Comparison of ENCODE assay signal across 8 cellular contexts in the genomic region with DNA sequence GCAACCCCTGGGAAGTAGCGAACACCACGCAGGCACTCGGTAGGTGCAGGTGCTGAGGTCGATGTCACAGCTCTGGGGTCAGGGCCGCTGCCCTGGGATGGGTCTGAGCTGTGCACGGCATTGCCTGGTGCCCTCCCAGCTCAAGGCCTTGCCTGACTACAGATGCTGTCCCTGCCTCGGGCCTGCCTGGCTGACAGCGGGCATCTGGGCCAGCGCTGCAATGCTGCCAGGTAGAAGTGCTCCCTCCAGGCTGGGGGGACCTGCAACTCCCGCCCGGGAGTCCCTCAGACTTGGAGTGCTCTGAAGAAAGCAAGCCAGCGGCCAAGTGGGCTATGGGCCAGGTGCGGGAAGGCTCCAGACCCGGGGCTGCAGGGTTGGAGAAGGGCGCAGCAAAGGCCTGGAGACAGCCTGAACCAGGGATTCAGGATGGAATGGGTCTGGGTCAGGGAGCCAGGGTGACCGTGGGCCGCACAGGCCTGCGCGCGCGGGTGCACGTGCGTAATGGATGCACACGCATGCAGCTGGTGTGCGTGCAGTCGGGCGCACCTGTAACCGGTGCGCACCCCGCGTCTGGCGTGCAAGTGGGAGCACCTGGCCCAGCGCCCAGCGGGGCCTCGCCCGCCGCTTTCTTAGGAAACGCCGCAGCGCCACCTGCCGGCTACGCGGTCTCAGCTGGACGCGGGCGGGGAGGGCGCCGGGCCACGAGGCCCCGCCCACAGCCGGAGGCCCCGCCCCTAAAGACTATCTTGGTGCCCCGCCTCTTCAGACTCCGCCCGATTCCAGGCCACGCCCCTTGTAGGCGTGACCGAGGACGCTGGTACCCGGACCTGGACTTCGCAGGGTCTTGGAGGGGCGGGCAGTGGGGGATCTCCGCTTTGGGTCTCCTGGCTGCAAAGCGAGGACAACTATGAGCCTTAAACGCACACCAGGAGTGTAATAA. TPM values are rescaled to one million over a fixed set of nuclear protein-coding genes. Genes with fewer than 3 reads are reported as not detected.
A peak's percentile ranks its signal among the peaks of the same experiment; 100 is the strongest.
DNase-seq lines count a peak whose midpoint lies in the region; ATAC-seq and TF ChIP-seq lines count a peak whose summit lies in the region.

No MANE protein-coding gene starts in this region.

- no peak overlapping the region for H3K4me3 Mint-ChIP-seq in activated B cell treated with CpG ODN at 0.5 μM for 24 hours

- H3K27me3 Mint-ChIP-seq in activated B cell treated with CpG ODN at 0.5 μM for 24 hours: peaks cover 16% of the 10 kb centered on the region

- DNase-seq in EH (ENCODE audit: low read depth): peak; percentile 74
- DNase-seq in NCI-H226: peak; percentile 80
- DNase-seq in activated B cell treated with CpG ODN at 0.5 μM for 24 hours: peak; percentile 67
- peak; percentile 93 to 97 for DNase-seq in T47D (ENCODE audit: low read depth in 1 of 2, low spot score in 1 of 2)
- peak; percentile 69 for DNase-seq in inferior parietal cortex (ENCODE audit: extremely low spot score)
- peak; percentile 78 to 87 for DNase-seq in stimulated activated CD4-positive, alpha-beta T cell treated with anti-CD3 and anti-CD28 coated beads, Interleukin-15, amount 100 ng/mL, for 1 hour (ENCODE audit: low read depth in 1 of 2, low spot score in 1 of 2)

- in situ Hi-C loops in T47D (cut with HindIII; ENCODE audit: low pct_unique_long_range_greater_than_20kb, low sequenced_read_pairs): no loop called here

- ATAC-seq in HG03095 (IDR thresholded peaks at IDR 0.05; ENCODE audit: unreplicated experiment) (peak; percentile 69), activated B cell treated with CpG ODN at 0.5 μM for 24 hours (ENCODE audit: low read depth) (peak; percentile 92), HG02798 (IDR thresholded peaks at IDR 0.05; ENCODE audit: poor library complexity, unreplicated experiment) (no peak)

- H3K36me3 Mint-ChIP-seq in activated B cell treated with CpG ODN at 0.5 μM for 24 hours (ENCODE audit: low read depth): no peaks in the 10 kb centered on the region

- intact Hi-C loops in activated B cell treated with CpG ODN at 0.5 μM for 24 hours (cut with micrococcal nuclease): no loop called here

- CTCF ChIA-PET in activated B cell treated with CpG ODN at 0.5 μM for 24 hours (lab: Charles Lee): no interaction called here

- no peak overlapping the region for H3K27ac Mint-ChIP-seq in activated B cell treated with CpG ODN at 0.5 μM for 24 hours

- peaks cover 11% of the 10 kb centered on the region for H3K4me1 Mint-ChIP-seq in activated B cell treated with CpG ODN at 0.5 μM for 24 hours

- POLR2A ChIA-PET in activated B cell treated with CpG ODN at 0.5 μM for 24 hours (lab: Charles Lee): no interaction called here

- TF ChIP-seq CTCF in activated B cell treated with CpG ODN at 0.5 μM for 24 hours (IDR thresholded peaks at IDR 0.05): no peak

- H3K9me3 Mint-ChIP-seq in activated B cell treated with CpG ODN at 0.5 μM for 24 hours: no peaks in the 10 kb centered on the region

RNA-seq across cellular contexts. Expression of a gene that starts 46.7 kb away (rescaled TPM):
- 0.42 and 0.55 TPM in 2 replicates for total RNA-seq in activated B cell treated with CpG ODN at 0.5 μM for 24 hours
